ENCODE assay signal across 1 cellular context in the genomic region with DNA sequence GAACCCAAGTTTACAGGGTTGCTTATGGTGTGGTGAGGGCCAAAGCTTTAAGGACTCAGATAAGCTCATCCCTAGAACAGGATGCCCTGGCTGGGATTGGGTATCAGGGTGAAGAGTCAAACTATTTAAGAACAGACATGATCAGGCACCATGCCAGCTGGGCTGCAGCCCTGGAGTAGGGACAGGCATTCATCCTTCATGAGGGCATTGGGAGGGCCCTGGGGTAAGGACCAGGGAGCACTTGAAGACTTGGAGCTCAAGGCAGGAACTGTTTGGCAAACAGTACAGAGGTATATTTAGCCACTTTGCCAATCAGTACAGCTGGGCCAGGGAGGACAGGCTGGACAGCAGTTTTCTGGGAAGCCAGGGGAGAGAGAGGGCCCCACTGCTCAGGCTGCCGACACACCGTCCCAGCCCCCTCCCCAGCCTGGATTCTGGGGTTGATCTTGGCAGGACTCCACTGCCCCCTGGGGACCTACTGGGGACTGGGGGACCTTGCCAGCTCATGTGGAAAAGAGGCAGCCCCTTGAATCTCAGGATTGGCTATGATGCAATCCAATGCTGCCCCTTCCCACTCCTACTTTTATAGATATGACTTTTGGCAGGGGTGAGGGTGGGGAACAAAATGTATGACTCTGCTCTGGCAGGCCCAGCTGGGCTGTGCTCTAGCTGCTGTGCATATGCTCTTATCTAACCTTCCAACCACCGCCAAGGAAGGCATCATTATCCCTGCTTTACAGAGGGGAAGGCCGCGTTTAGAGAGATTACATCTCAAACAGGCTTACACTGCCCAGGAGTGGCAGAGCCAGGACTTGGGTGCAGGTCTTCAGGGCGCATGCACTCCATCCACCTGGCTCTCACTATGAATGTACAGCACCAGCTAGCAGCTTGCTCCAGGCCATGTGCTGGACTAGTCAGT.
TF ChIP-seq lines count a peak whose summit lies in the region.

No MANE protein-coding gene starts in this region.

TF ChIP-seq in HepG2, 621 proteins besides CTCF, POLR2A, EP300 and RAD21:
- TF ChIP-seq BHLHE40 (IDR thresholded peaks at IDR 0.05; ENCODE audit: low read length) (no peak), CEBPB (IDR thresholded peaks at IDR 0.05; ENCODE audit: borderline replicate concordance, low read depth, low read length) (peak; percentile 30; the same call in 1 of the 2 replicates)
